18 cellular contexts compared by ENCODE assay signal in the genomic region with DNA sequence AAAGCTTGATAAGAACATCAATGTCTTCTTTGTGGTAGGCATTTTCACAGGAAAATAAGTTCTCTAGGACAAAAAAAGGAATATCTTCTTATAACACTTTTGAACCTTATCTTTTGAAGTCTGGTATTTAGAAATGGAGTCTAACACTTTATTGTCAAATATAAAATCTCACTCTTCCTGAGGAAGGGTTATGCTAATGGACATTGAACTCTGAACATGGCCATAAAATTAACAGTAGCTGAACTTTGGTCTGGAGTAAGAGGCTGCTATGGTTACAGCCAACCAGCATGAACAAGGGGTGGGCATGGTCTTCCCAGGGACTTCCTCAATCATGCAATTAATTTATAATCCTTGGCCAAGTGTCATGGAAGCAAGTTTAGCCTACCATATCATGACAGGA. TPM values are rescaled to one million over a fixed set of nuclear protein-coding genes. Genes with fewer than 3 reads are reported as not detected.
DNase-seq lines count a peak whose midpoint lies in the region; ATAC-seq, FAIRE-seq and TF ChIP-seq lines count a peak whose summit lies in the region.
"Had no signal": no experiment of that assay in that cellular context is flagged by ENCODE, and none has a peak within 500 bp of the region (broad histone marks: within the 10 kb centered on the region; RNA-seq: fewer than 3 reads in every experiment).

A gene with protein sequence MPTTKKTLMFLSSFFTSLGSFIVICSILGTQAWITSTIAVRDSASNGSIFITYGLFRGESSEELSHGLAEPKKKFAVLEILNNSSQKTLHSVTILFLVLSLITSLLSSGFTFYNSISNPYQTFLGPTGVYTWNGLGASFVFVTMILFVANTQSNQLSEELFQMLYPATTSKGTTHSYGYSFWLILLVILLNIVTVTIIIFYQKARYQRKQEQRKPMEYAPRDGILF (minus strand): TSS at position 199 of the 400 bp plus-strand sequence. CDS start 157 bp downstream, at position 42.

- FAIRE-seq in pancreas (lab: Jason Lieb, UNC) = peak; percentile 75
- FAIRE-seq: H54 had no signal

- H3K27me3 ChIP-seq in pancreas = peaks cover 0 to 3% (median 0%) of the 10 kb centered on the region in 4 donors
- no peaks in the 10 kb centered on the region for H3K27me3 ChIP-seq in vagina
- H3K27me3 ChIP-seq: BLaER1 had no signal

- H3K4me3 ChIP-seq in pancreas = no peak within 1 kb of the TSS
- no peak within 1 kb of the TSS for H3K4me3 ChIP-seq in vagina
- H3K4me3 ChIP-seq: BLaER1, SJSA1 had no signal

- no peak for TF ChIP-seq POLR2A in vagina (IDR thresholded peaks at IDR 0.05)

- intact Hi-C loops in pancreas (cut with DNase I) (no loop called here), vagina (cut with DNase I) (no loop called here)

- H3K27ac ChIP-seq in pancreas (no peak within 1 kb of the TSS), vagina (no peak within 1 kb of the TSS)
- H3K27ac ChIP-seq: BLaER1, SJSA1 had no signal

- no peak for TF ChIP-seq CTCF in pancreas (IDR thresholded peaks at IDR 0.05)
- TF ChIP-seq CTCF in vagina (IDR thresholded peaks at IDR 0.05) = no peak

- H3K4me1 ChIP-seq in pancreas = no peaks in the 10 kb centered on the region
- H3K4me1 ChIP-seq in vagina = no peaks in the 10 kb centered on the region
- H3K4me1 ChIP-seq: BLaER1 had no signal

- DNase-seq in SW480 (ENCODE audit: low spot score) (peak; percentile 85), left lobe of liver (ENCODE audit: low spot score) (no peak), pancreas (no peak), vagina (ENCODE audit: extremely low spot score in 2 of 2) (no peak)
- no peak for DNase-seq in stimulated activated CD4-positive, alpha-beta T cell treated with anti-CD3 and anti-CD28 coated beads, Interleukin-2, amount 100 ng/mL, for 24 hours
- DNase-seq in activated CD8-positive, alpha-beta memory T cell treated with anti-CD3 and anti-CD28 coated beads, Interleukin-2, amount 50 U/mL, for 4 hours = no peak
- DNase-seq: CD8-positive, alpha-beta memory T cell; DMS 273 treated with DMSO at 0.1 percent for 48 hours; NCI-H146; NCI-H226; NCI-H69; NK-92 treated with Interleukin-12 subunit alpha and Interleukin-12 subunit beta, amount 100 ng/mL, for 24 hours; OCI-M1 had no signal

- H3K9me3 ChIP-seq in pancreas (no peaks in the 10 kb centered on the region), vagina (no peaks in the 10 kb centered on the region)
- H3K9me3 ChIP-seq: SJSA1 had no signal

- H3K36me3 ChIP-seq in pancreas = no peaks in the 10 kb centered on the region
- no peaks in the 10 kb centered on the region for H3K36me3 ChIP-seq in vagina
- H3K36me3 ChIP-seq: BLaER1, SJSA1 had no signal

- peak; percentile 86 for ATAC-seq in left lobe of liver
- ATAC-seq in pancreas = peak in 2 of 4 donors; percentile 47 to 56
- no peak for ATAC-seq in HG02840 (IDR thresholded peaks at IDR 0.05; ENCODE audit: low FRiP score, unreplicated experiment)

RNA-seq across cellular contexts. Expression of the gene that starts here (rescaled TPM):
- total RNA-seq in left lobe of liver = 25.1 TPM
- total RNA-seq in pancreas = under 1 TPM in 5 of 6 donors, not detected in 1; 0.18 to 0.84 (median 0.44) TPM
- under 1 TPM in 1 of 2 donors, not detected in 1; 0.56 TPM for polyA plus RNA-seq in pancreas
- not detected for total RNA-seq in vagina
- total RNA-seq: CD8-positive, alpha-beta memory T cell; Daoy; SJSA1 had no signal
- polyA plus RNA-seq: CD8-positive, alpha-beta memory T cell had no signal

Comparison
In these comparisons a context has a peak if more than half of its experiments do, and no peak if none do; other contexts are left out.
1. RNA of the gene that starts here (total RNA-seq): 25.1 TPM in left lobe of liver (single experiment); 0.18 to 0.84 TPM in pancreas and not detected in vagina (single experiment); every median in the first group is over 10 times any median in the second.